1 cellular context compared by ENCODE assay signal in the genomic region with DNA sequence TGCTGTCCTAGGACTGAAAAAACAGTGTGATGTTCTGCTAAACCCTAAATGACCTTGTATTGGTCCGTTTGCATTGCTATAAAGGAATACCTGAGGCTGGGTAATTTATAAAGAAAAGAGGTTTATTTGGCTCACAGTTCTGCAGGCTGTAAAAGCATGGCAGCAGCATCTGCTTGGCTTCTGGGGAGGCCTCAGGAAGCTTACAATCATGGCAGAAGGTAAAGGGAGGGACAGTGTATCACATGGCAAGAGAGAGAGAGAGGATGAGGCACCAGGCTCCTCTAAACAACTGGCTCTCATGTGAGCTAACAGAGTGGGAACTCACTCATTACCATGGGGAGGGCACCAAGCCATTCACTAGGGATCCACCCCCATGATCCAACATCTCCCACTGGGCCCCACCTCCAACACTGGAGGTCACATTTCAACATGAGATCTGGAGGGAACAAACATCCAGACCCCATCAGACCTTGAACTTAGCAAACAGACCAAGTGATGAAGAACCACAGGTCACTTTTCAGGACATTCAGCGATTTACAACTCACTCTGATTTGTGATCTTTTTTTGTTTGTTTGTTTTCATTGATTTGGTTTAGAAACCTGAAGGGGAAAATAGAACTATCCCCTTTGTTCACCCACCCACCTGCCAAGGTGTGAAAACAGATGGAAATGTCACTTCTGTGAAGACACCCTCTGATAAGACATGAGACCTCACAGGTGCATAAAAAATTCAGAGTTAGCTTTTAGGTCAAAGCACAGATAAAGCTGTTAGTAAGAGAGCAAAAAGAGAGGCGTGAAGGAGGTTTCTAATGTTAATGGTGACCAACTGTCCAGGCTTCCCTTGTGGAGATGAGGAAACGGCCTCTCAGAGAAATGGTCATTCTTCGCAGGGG.
TF ChIP-seq lines count a peak whose summit lies in the region.

No MANE protein-coding gene starts in this region.

TF ChIP-seq in HepG2, 621 proteins besides CTCF, POLR2A, EP300 and RAD21 (continued from another document and continues in another):
- no peak for TF ChIP-seq SCMH1 (CRISPR knock-in tag; IDR thresholded peaks at IDR 0.05; ENCODE audit: borderline replicate concordance)
- TF ChIP-seq PRMT3 (CRISPR knock-in tag; IDR thresholded peaks at IDR 0.05; ENCODE audit: borderline replicate concordance, low read depth): no peak
- TF ChIP-seq HOXA7 (CRISPR knock-in tag; IDR thresholded peaks at IDR 0.05): no peak
- TF ChIP-seq SIX4 (CRISPR knock-in tag; IDR thresholded peaks at IDR 0.05): peak; percentile 75; the same call in 1 of the 2 replicates
- TF ChIP-seq, protein P1, sequence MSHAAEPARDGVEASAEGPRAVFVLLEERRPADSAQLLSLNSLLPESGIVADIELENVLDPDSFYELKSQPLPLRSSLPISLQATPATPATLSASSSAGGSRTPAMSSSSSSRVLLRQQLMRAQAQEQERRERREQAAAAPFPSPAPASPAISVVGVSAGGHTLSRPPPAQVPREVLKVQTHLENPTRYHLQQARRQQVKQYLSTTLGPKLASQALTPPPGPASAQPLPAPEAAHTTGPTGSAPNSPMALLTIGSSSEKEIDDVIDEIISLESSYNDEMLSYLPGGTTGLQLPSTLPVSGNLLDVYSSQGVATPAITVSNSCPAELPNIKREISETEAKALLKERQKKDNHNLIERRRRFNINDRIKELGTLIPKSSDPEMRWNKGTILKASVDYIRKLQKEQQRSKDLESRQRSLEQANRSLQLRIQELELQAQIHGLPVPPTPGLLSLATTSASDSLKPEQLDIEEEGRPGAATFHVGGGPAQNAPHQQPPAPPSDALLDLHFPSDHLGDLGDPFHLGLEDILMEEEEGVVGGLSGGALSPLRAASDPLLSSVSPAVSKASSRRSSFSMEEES (CRISPR knock-in tag; IDR thresholded peaks at IDR 0.05): peak; percentile 55; the same call in 1 of the 2 replicates
- no peak for TF ChIP-seq BRD4 (CRISPR knock-in tag; IDR thresholded peaks at IDR 0.05)
- TF ChIP-seq POLR2G (IDR thresholded peaks at IDR 0.05; ENCODE audit: low read depth, low read length): no peak
- no peak for TF ChIP-seq ZNF30 (CRISPR knock-in tag; IDR thresholded peaks at IDR 0.05)
- TF ChIP-seq ZNF282 (IDR thresholded peaks at IDR 0.05; ENCODE audit: partially characterized antibody): no peak
- TF ChIP-seq, protein P2, sequence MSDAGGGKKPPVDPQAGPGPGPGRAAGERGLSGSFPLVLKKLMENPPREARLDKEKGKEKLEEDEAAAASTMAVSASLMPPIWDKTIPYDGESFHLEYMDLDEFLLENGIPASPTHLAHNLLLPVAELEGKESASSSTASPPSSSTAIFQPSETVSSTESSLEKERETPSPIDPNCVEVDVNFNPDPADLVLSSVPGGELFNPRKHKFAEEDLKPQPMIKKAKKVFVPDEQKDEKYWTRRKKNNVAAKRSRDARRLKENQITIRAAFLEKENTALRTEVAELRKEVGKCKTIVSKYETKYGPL (CRISPR knock-in tag; IDR thresholded peaks at IDR 0.05): no peak
- TF ChIP-seq, protein P3, sequence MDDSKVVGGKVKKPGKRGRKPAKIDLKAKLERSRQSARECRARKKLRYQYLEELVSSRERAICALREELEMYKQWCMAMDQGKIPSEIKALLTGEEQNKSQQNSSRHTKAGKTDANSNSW (CRISPR knock-in tag; IDR thresholded peaks at IDR 0.05; ENCODE audit: borderline replicate concordance): no peak
- TF ChIP-seq, protein P4, sequence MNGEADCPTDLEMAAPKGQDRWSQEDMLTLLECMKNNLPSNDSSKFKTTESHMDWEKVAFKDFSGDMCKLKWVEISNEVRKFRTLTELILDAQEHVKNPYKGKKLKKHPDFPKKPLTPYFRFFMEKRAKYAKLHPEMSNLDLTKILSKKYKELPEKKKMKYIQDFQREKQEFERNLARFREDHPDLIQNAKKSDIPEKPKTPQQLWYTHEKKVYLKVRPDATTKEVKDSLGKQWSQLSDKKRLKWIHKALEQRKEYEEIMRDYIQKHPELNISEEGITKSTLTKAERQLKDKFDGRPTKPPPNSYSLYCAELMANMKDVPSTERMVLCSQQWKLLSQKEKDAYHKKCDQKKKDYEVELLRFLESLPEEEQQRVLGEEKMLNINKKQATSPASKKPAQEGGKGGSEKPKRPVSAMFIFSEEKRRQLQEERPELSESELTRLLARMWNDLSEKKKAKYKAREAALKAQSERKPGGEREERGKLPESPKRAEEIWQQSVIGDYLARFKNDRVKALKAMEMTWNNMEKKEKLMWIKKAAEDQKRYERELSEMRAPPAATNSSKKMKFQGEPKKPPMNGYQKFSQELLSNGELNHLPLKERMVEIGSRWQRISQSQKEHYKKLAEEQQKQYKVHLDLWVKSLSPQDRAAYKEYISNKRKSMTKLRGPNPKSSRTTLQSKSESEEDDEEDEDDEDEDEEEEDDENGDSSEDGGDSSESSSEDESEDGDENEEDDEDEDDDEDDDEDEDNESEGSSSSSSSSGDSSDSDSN (CRISPR knock-in tag; IDR thresholded peaks at IDR 0.05): peak; percentile 34; the same call in 1 of the 2 replicates
- no peak for TF ChIP-seq SRSF9 (IDR thresholded peaks at IDR 0.05; ENCODE audit: borderline replicate concordance, insufficient read depth, low read depth, low read length, poor library complexity, severe bottlenecking)
- no peak for TF ChIP-seq PAX8 (CRISPR knock-in tag; IDR thresholded peaks at IDR 0.05; ENCODE audit: borderline replicate concordance)
- TF ChIP-seq GATAD1 (CRISPR knock-in tag; IDR thresholded peaks at IDR 0.05): no peak
- TF ChIP-seq ZNF264 (CRISPR knock-in tag; IDR thresholded peaks at IDR 0.05): peak; percentile 71; the same call in 1 of the 2 replicates
- TF ChIP-seq ISX (CRISPR knock-in tag; conservative IDR thresholded peaks at IDR 0.05): no peak
- TF ChIP-seq STAG1 (CRISPR knock-in tag; IDR thresholded peaks at IDR 0.05): no peak
- TF ChIP-seq CREM (IDR thresholded peaks at IDR 0.05): peak; percentile 60; the same call in 1 of the 2 replicates
- TF ChIP-seq CREM (CRISPR knock-in tag; IDR thresholded peaks at IDR 0.05): no peak
- TF ChIP-seq GTF3A (CRISPR knock-in tag; conservative IDR thresholded peaks at IDR 0.05): no peak
- no peak for TF ChIP-seq ZNF383 (CRISPR knock-in tag; IDR thresholded peaks at IDR 0.05; ENCODE audit: borderline replicate concordance)
- no peak for TF ChIP-seq ZC3H13 (CRISPR knock-in tag; IDR thresholded peaks at IDR 0.05)
- no peak for TF ChIP-seq PHB2 (IDR thresholded peaks at IDR 0.05; ENCODE audit: partially characterized antibody)
- TF ChIP-seq, protein P5, sequence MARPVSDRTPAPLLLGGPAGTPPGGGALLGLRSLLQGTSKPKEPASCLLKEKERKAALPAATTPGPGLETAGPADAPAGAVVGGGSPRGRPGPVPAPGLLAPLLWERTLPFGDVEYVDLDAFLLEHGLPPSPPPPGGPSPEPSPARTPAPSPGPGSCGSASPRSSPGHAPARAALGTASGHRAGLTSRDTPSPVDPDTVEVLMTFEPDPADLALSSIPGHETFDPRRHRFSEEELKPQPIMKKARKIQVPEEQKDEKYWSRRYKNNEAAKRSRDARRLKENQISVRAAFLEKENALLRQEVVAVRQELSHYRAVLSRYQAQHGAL (CRISPR knock-in tag; IDR thresholded peaks at IDR 0.05; ENCODE audit: not compliant biosample characterization): no peak
- no peak; the same call in 1 of the 2 replicates for TF ChIP-seq PHF8 (CRISPR knock-in tag; IDR thresholded peaks at IDR 0.05)
- TF ChIP-seq ASH2L (IDR thresholded peaks at IDR 0.05; ENCODE audit: insufficient read length, low read depth, low read length): peak; percentile 25
- TF ChIP-seq, protein P6, sequence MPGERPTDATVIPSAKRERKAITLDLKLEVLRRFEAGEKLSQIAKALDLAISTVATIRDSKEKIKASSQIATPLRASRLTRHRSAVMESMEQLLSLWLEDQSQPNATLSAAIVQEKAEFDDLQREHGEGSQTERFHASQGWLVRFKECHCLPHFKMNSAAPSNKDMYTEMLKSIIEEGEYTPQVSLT (CRISPR knock-in tag; IDR thresholded peaks at IDR 0.05; ENCODE audit: borderline replicate concordance, low read depth): no peak
- TF ChIP-seq, protein P7, sequence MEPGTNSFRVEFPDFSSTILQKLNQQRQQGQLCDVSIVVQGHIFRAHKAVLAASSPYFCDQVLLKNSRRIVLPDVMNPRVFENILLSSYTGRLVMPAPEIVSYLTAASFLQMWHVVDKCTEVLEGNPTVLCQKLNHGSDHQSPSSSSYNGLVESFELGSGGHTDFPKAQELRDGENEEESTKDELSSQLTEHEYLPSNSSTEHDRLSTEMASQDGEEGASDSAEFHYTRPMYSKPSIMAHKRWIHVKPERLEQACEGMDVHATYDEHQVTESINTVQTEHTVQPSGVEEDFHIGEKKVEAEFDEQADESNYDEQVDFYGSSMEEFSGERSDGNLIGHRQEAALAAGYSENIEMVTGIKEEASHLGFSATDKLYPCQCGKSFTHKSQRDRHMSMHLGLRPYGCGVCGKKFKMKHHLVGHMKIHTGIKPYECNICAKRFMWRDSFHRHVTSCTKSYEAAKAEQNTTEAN (CRISPR knock-in tag; conservative IDR thresholded peaks at IDR 0.05): no peak
- TF ChIP-seq HNRNPUL1 (IDR thresholded peaks at IDR 0.05; ENCODE audit: low read depth, low read length): no peak
- no peak for TF ChIP-seq NFYC (CRISPR knock-in tag; IDR thresholded peaks at IDR 0.05)
- no peak for TF ChIP-seq ZSCAN31 (CRISPR knock-in tag; IDR thresholded peaks at IDR 0.05; ENCODE audit: low read depth)
- peak; percentile 43; the same call in 1 of the 2 replicates for TF ChIP-seq ZNF709 (CRISPR knock-in tag; IDR thresholded peaks at IDR 0.05)
- TF ChIP-seq FOXA3 (CRISPR knock-in tag; IDR thresholded peaks at IDR 0.05): peak; percentile 88
- no peak for TF ChIP-seq PTBP1 (IDR thresholded peaks at IDR 0.05; ENCODE audit: low read depth, low read length, poor library complexity, severe bottlenecking)
- TF ChIP-seq, protein P8, sequence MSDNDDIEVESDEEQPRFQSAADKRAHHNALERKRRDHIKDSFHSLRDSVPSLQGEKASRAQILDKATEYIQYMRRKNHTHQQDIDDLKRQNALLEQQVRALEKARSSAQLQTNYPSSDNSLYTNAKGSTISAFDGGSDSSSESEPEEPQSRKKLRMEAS (IDR thresholded peaks at IDR 0.05): no peak; the same call in 1 of the 2 replicates
- TF ChIP-seq, protein P9, sequence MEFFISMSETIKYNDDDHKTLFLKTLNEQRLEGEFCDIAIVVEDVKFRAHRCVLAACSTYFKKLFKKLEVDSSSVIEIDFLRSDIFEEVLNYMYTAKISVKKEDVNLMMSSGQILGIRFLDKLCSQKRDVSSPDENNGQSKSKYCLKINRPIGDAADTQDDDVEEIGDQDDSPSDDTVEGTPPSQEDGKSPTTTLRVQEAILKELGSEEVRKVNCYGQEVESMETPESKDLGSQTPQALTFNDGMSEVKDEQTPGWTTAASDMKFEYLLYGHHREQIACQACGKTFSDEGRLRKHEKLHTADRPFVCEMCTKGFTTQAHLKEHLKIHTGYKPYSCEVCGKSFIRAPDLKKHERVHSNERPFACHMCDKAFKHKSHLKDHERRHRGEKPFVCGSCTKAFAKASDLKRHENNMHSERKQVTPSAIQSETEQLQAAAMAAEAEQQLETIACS (CRISPR knock-in tag; IDR thresholded peaks at IDR 0.05): no peak
- no peak for TF ChIP-seq ZNF256 (CRISPR knock-in tag; conservative IDR thresholded peaks at IDR 0.05)
- TF ChIP-seq ZFP62 (CRISPR knock-in tag; IDR thresholded peaks at IDR 0.05): no peak
- TF ChIP-seq, protein P10, sequence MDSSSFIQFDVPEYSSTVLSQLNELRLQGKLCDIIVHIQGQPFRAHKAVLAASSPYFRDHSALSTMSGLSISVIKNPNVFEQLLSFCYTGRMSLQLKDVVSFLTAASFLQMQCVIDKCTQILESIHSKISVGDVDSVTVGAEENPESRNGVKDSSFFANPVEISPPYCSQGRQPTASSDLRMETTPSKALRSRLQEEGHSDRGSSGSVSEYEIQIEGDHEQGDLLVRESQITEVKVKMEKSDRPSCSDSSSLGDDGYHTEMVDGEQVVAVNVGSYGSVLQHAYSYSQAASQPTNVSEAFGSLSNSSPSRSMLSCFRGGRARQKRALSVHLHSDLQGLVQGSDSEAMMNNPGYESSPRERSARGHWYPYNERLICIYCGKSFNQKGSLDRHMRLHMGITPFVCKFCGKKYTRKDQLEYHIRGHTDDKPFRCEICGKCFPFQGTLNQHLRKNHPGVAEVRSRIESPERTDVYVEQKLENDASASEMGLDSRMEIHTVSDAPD (CRISPR knock-in tag; IDR thresholded peaks at IDR 0.05): no peak
- TF ChIP-seq ZNF775 (CRISPR knock-in tag; IDR thresholded peaks at IDR 0.05; ENCODE audit: borderline replicate concordance): no peak
- TF ChIP-seq, protein P11, sequence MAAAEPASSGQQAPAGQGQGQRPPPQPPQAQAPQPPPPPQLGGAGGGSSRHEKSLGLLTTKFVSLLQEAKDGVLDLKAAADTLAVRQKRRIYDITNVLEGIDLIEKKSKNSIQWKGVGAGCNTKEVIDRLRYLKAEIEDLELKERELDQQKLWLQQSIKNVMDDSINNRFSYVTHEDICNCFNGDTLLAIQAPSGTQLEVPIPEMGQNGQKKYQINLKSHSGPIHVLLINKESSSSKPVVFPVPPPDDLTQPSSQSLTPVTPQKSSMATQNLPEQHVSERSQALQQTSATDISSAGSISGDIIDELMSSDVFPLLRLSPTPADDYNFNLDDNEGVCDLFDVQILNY (CRISPR knock-in tag; conservative IDR thresholded peaks at IDR 0.05): no peak
- TF ChIP-seq ZSCAN25 (CRISPR knock-in tag; IDR thresholded peaks at IDR 0.05): no peak
- TF ChIP-seq ZFX (CRISPR knock-in tag; IDR thresholded peaks at IDR 0.05; ENCODE audit: low read depth): 0 out of 2 replicates have a peak, but pooled peaks have one; percentile 17
- TF ChIP-seq ZNF773 (CRISPR knock-in tag; IDR thresholded peaks at IDR 0.05; ENCODE audit: borderline replicate concordance): no peak
- TF ChIP-seq, protein P12, sequence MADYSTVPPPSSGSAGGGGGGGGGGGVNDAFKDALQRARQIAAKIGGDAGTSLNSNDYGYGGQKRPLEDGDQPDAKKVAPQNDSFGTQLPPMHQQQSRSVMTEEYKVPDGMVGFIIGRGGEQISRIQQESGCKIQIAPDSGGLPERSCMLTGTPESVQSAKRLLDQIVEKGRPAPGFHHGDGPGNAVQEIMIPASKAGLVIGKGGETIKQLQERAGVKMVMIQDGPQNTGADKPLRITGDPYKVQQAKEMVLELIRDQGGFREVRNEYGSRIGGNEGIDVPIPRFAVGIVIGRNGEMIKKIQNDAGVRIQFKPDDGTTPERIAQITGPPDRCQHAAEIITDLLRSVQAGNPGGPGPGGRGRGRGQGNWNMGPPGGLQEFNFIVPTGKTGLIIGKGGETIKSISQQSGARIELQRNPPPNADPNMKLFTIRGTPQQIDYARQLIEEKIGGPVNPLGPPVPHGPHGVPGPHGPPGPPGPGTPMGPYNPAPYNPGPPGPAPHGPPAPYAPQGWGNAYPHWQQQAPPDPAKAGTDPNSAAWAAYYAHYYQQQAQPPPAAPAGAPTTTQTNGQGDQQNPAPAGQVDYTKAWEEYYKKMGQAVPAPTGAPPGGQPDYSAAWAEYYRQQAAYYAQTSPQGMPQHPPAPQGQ (CRISPR knock-in tag; IDR thresholded peaks at IDR 0.05; ENCODE audit: borderline replicate concordance): no peak
- no peak for TF ChIP-seq ZNF577 (CRISPR knock-in tag; IDR thresholded peaks at IDR 0.05; ENCODE audit: borderline replicate concordance, low read depth)
- TF ChIP-seq ZNF530 (CRISPR knock-in tag; IDR thresholded peaks at IDR 0.05; ENCODE audit: low read depth): no peak
- TF ChIP-seq ZNF674 (CRISPR knock-in tag; IDR thresholded peaks at IDR 0.05; ENCODE audit: low read depth): no peak
- TF ChIP-seq MAZ (IDR thresholded peaks at IDR 0.05; ENCODE audit: borderline replicate concordance, low read depth, low read length): no peak
- peak; percentile 63; the same call in 1 of the 2 replicates for TF ChIP-seq MAZ (CRISPR knock-in tag; IDR thresholded peaks at IDR 0.05; ENCODE audit: low read depth)
